1 cellular context compared by ENCODE assay signal in genomic region chr17:21289902-21290571, GRCh38.
TF ChIP-seq lines count a peak whose summit lies in the region.

No MANE protein-coding gene starts in this region.

TF ChIP-seq in H1, 55 proteins besides CTCF, POLR2A, EP300 and RAD21:
- TF ChIP-seq CHD2 (IDR thresholded peaks at IDR 0.05; ENCODE audit: low read length) (no peak), CBX8 (IDR thresholded peaks at IDR 0.05; ENCODE audit: borderline replicate concordance, low read depth, low read length) (no peak), GABPA (IDR thresholded peaks at IDR 0.05; ENCODE audit: borderline replicate concordance, insufficient read depth, low read length) (no peak), CHD1 (IDR thresholded peaks at IDR 0.05; ENCODE audit: low read depth, low read length) (no peak), FOSL1 (IDR thresholded peaks at IDR 0.05; ENCODE audit: insufficient read depth, low read depth, low read length) (no peak), TAF1 (IDR thresholded peaks at IDR 0.05; ENCODE audit: low read depth, low read length) (no peak), CBX5 (IDR thresholded peaks at IDR 0.05; ENCODE audit: low read depth, low read length) (no peak), SP2 (IDR thresholded peaks at IDR 0.05; ENCODE audit: low read length) (no peak), TCF12 (IDR thresholded peaks at IDR 0.05; ENCODE audit: low read depth, low read length) (no peak), JUN (IDR thresholded peaks at IDR 0.05; ENCODE audit: low read depth, low read length) (no peak), HDAC2 (IDR thresholded peaks at IDR 0.05; ENCODE audit: borderline replicate concordance in 1 of 2, low read depth in 2 of 2, low read length in 2 of 2) (no peak), CREB1 (IDR thresholded peaks at IDR 0.05) (no peak), EGR1 (IDR thresholded peaks at IDR 0.05; ENCODE audit: borderline replicate concordance, low read depth, low read length) (no peak), KDM5A (IDR thresholded peaks at IDR 0.05; ENCODE audit: low read length) (no peak), YY1 (IDR thresholded peaks at IDR 0.05; ENCODE audit: low read depth, low read length) (no peak)
- TF ChIP-seq, protein P1, sequence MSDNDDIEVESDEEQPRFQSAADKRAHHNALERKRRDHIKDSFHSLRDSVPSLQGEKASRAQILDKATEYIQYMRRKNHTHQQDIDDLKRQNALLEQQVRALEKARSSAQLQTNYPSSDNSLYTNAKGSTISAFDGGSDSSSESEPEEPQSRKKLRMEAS (IDR thresholded peaks at IDR 0.05): no peak
